10 cellular contexts compared by ENCODE assay signal in the genomic region with DNA sequence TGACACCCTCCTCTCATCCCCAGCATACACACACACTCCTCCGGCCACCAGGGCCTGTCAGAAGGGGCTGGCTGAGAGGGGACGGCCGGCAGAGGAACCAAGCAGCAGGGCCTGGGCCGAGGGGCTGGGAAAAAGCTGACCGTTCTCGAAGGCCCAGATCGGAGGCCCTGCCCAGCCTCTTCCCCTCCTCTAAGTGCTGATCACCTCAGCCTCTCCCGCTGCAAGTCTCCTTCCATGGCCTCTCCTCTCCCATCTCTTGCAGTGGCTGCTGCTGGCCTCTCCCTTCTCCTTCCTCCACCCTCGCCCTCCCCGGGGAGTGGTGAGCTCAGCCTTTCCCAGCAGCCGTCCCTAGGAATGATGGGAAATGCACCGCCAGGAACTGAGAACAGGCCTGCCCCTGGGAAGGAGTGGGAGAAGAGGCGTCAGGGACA. TPM values are rescaled to one million over a fixed set of nuclear protein-coding genes. Genes with fewer than 3 reads are reported as not detected.
DNase-seq lines count a peak whose midpoint lies in the region; ATAC-seq and TF ChIP-seq lines count a peak whose summit lies in the region.
"Had no signal": no experiment of that assay in that cellular context is flagged by ENCODE, and none has a peak within 500 bp of the region (broad histone marks: within the 10 kb centered on the region; RNA-seq: fewer than 3 reads in every experiment).

No MANE protein-coding gene starts in this region.

- H3K27me3 Mint-ChIP-seq in CD8-positive, alpha-beta memory T cell: no peaks in the 10 kb centered on the region
- no peaks in the 10 kb centered on the region for H3K27me3 Mint-ChIP-seq in activated T-cell treated with anti-CD3 and anti-CD28 coated beads, Interleukin-2, amount 50 U/mL, for 72 hours (ENCODE audit: low read depth)
- H3K27me3 Mint-ChIP-seq: activated CD4-positive, alpha-beta T cell treated with anti-CD3 and anti-CD28 coated beads, Interleukin-2, amount 10 ng/mL, durations not matched to agents 24 days and 14 days had no signal

- peaks cover 0 to 11% (median 9%) of the 10 kb centered on the region in 3 donors for H3K4me1 Mint-ChIP-seq in CD8-positive, alpha-beta memory T cell
- peaks cover 13% of the 10 kb centered on the region for H3K4me1 Mint-ChIP-seq in activated T-cell treated with anti-CD3 and anti-CD28 coated beads, Interleukin-2, amount 50 U/mL, for 72 hours (ENCODE audit: low read depth)

- H3K9me3 ChIP-seq in right cardiac atrium (ENCODE audit: control insufficient read depth, low read length): no peaks in the 10 kb centered on the region
- H3K9me3 ChIP-seq in psoas muscle: no peaks in the 10 kb centered on the region
- H3K9me3 ChIP-seq in CD8-positive, alpha-beta memory T cell (ENCODE audit: low read length): no peaks in the 10 kb centered on the region

- H3K4me3 Mint-ChIP-seq in CD8-positive, alpha-beta memory T cell: no peak overlapping the region
- no peak overlapping the region for H3K4me3 Mint-ChIP-seq in activated T-cell treated with anti-CD3 and anti-CD28 coated beads, Interleukin-2, amount 50 U/mL, for 72 hours
- H3K4me3 Mint-ChIP-seq: activated CD4-positive, alpha-beta T cell treated with anti-CD3 and anti-CD28 coated beads, Interleukin-2, amount 10 ng/mL, durations not matched to agents 24 days and 14 days had no signal

- CTCF ChIA-PET in CD8-positive, alpha-beta memory T cell (lab: Charles Lee): no interaction called here

- H3K4me3 ChIP-seq in right cardiac atrium (ENCODE audit: low read length): peak overlapping the region; percentile 36
- peak overlapping the region; percentile 60 for H3K4me3 ChIP-seq in psoas muscle
- H3K4me3 ChIP-seq in CD8-positive, alpha-beta memory T cell (ENCODE audit: low read length): no peak overlapping the region

- peaks cover 15% of the 10 kb centered on the region for H3K4me1 ChIP-seq in right cardiac atrium (ENCODE audit: control insufficient read depth, insufficient read depth, low read length)
- peaks cover 27% of the 10 kb centered on the region for H3K4me1 ChIP-seq in psoas muscle
- peaks cover 6% of the 10 kb centered on the region for H3K4me1 ChIP-seq in CD8-positive, alpha-beta memory T cell (ENCODE audit: insufficient read depth, low read length)

- ATAC-seq in right cardiac atrium (peak; percentile 90 to 93), psoas muscle (peak; percentile 58 to 78 (median 72)), HG03159 (IDR thresholded peaks at IDR 0.05; ENCODE audit: unreplicated experiment) (no peak), GM21723 (IDR thresholded peaks at IDR 0.05; ENCODE audit: unreplicated experiment) (no peak)
- ATAC-seq in activated T-cell treated with anti-CD3 and anti-CD28 coated beads, Interleukin-2, amount 50 U/mL, for 72 hours (replicated peaks in 1 of 2): no peak

- no peaks in the 10 kb centered on the region for H3K36me3 ChIP-seq in psoas muscle (ENCODE audit: insufficient read depth in 1 of 2, low read depth in 1 of 2)
- H3K36me3 ChIP-seq in CD8-positive, alpha-beta memory T cell (ENCODE audit: insufficient read depth, low read length): no peaks in the 10 kb centered on the region

- H3K9me3 Mint-ChIP-seq in CD8-positive, alpha-beta memory T cell: no peaks in the 10 kb centered on the region
- H3K9me3 Mint-ChIP-seq in activated T-cell treated with anti-CD3 and anti-CD28 coated beads, Interleukin-2, amount 50 U/mL, for 72 hours: no peaks in the 10 kb centered on the region
- H3K9me3 Mint-ChIP-seq: activated CD4-positive, alpha-beta T cell treated with anti-CD3 and anti-CD28 coated beads, Interleukin-2, amount 10 ng/mL, durations not matched to agents 24 days and 14 days had no signal

- peak overlapping the region; percentile 94 for H3K27ac ChIP-seq in angular gyrus (ENCODE audit: low read depth, low read length)
- H3K27ac ChIP-seq in right cardiac atrium (ENCODE audit: low read length): peak overlapping the region; percentile 93
- H3K27ac ChIP-seq in psoas muscle: peak overlapping the region; percentile 79
- H3K27ac ChIP-seq in CD8-positive, alpha-beta memory T cell (ENCODE audit: low read depth, low read length): no peak overlapping the region

- POLR2A ChIA-PET in CD8-positive, alpha-beta memory T cell (lab: Charles Lee): no interaction called here

- peak overlapping the region in 1 of 8 donors; percentile 43 for H3K27ac Mint-ChIP-seq in CD8-positive, alpha-beta memory T cell
- no peak overlapping the region for H3K27ac Mint-ChIP-seq in activated T-cell treated with anti-CD3 and anti-CD28 coated beads, Interleukin-2, amount 50 U/mL, for 72 hours
- H3K27ac Mint-ChIP-seq: activated CD4-positive, alpha-beta T cell treated with anti-CD3 and anti-CD28 coated beads, Interleukin-2, amount 10 ng/mL, durations not matched to agents 24 days and 14 days had no signal

- 36% methylated on average over 13 of the region's 13 CpGs for WGBS in right cardiac atrium
- WGBS in psoas muscle, 3 donors: 57 to 69% (median 64%) methylated on average over 13 of the region's 13 CpGs

- no peak for TF ChIP-seq CTCF in psoas muscle (IDR thresholded peaks at IDR 0.05)

- intact Hi-C loops in right cardiac atrium (cut with DNase I): no loop called here
- intact Hi-C loops in psoas muscle (cut with DNase I): no loop called here

- DNase-seq in COLO668 (lab: John Stamatoyannopoulos, UW; ENCODE audit: unreplicated experiment): peak; percentile 55
- peak; percentile 91 to 95 (median 93) for DNase-seq in right cardiac atrium
- DNase-seq in psoas muscle: peak; percentile 85 to 91
- DNase-seq in CD8-positive, alpha-beta memory T cell: no peak
- no peak for DNase-seq in activated T-cell treated with anti-CD3 and anti-CD28 coated beads, Interleukin-2, amount 50 U/mL, for 72 hours
- DNase-seq: activated CD4-positive, alpha-beta T cell treated with anti-CD3 and anti-CD28 coated beads, Interleukin-2, amount 10 ng/mL, durations not matched to agents 24 days and 14 days; MV-4-11 had no signal

- H3K27me3 ChIP-seq in right cardiac atrium (ENCODE audit: control insufficient read depth, insufficient read depth) (no peaks in the 10 kb centered on the region), psoas muscle (ENCODE audit: insufficient read depth in 3 of 3, low read length in 2 of 3) (no peaks in the 10 kb centered on the region)
- no peaks in the 10 kb centered on the region for H3K27me3 ChIP-seq in CD8-positive, alpha-beta memory T cell (ENCODE audit: insufficient read depth, low read length, poor library complexity, severe bottlenecking)

- peaks cover 0 to 8% (median 0%) of the 10 kb centered on the region in 3 donors for H3K36me3 Mint-ChIP-seq in CD8-positive, alpha-beta memory T cell
- H3K36me3 Mint-ChIP-seq in activated T-cell treated with anti-CD3 and anti-CD28 coated beads, Interleukin-2, amount 50 U/mL, for 72 hours (ENCODE audit: insufficient read depth in 2 of 2): peaks cover 0 to 2% of the 10 kb centered on the region in 2 donors

RNA-seq across cellular contexts. Expression of a gene that starts 39.6 kb away (rescaled TPM):
- total RNA-seq in right cardiac atrium: 10 to 100 TPM; 24.8 to 32.5 (median 27.4) TPM
- polyA plus RNA-seq in right cardiac atrium: 12.1 TPM
- 10 to 100 TPM in 1 of 4 donors, 1 to 10 TPM in 3; 7.4 to 17.3 (median 9.0) TPM for total RNA-seq in psoas muscle
- polyA plus RNA-seq in psoas muscle: 1 to 10 TPM; 3.6 to 3.8 (median 3.8) TPM
- 10 to 100 TPM in 1 of 2 experiments, 1 to 10 TPM in 1; 9.9 to 10.6 TPM for total RNA-seq in CD8-positive, alpha-beta memory T cell
- polyA plus RNA-seq in CD8-positive, alpha-beta memory T cell: 5.5 TPM
- total RNA-seq in activated T-cell treated with anti-CD3 and anti-CD28 coated beads, Interleukin-2, amount 50 U/mL, for 72 hours: 10 to 100 TPM; 16.7 to 18.3 TPM

Comparison
In these comparisons a context has a peak if more than half of its experiments do, and no peak if none do; other contexts are left out.
1. DNase-seq: peak in COLO668 (single experiment), right cardiac atrium (3 of 3) and psoas muscle (2 of 2); none in CD8-positive, alpha-beta memory T cell (0 of 5) and activated T-cell treated with anti-CD3 and anti-CD28 coated beads, Interleukin-2, amount 50 U/mL, for 72 hours (0 of 2).
2. ATAC-seq: peak in right cardiac atrium (2 of 2) and psoas muscle (4 of 4); none in HG03159 (single experiment), GM21723 (single experiment) and activated T-cell treated with anti-CD3 and anti-CD28 coated beads, Interleukin-2, amount 50 U/mL, for 72 hours (0 of 2).